1 cellular context compared by ENCODE assay signal in the genomic region with DNA sequence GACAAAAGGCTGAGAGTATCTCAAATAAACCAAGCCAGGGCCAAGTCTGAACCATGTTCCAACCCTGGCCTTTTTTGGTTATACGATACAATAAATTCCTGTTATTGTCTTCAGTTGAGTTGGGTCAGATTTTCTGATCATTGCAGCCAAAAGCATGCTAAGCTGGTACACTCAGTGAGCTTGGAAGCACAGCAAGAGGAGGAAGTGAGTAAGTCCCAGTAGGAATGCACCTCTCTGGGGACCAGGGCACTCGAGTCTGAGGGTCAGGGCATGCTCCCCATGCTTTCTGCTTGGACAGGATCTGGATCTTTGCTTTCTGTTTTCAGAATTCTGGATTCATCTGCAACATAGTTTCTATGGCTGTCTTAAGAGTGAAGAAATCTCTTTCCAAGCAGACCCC.
TF ChIP-seq lines count a peak whose summit lies in the region.

No MANE protein-coding gene starts in this region.

TF ChIP-seq in K562, 482 proteins besides CTCF, POLR2A, EP300 and RAD21 (continued from another document):
- TF ChIP-seq, protein P1, sequence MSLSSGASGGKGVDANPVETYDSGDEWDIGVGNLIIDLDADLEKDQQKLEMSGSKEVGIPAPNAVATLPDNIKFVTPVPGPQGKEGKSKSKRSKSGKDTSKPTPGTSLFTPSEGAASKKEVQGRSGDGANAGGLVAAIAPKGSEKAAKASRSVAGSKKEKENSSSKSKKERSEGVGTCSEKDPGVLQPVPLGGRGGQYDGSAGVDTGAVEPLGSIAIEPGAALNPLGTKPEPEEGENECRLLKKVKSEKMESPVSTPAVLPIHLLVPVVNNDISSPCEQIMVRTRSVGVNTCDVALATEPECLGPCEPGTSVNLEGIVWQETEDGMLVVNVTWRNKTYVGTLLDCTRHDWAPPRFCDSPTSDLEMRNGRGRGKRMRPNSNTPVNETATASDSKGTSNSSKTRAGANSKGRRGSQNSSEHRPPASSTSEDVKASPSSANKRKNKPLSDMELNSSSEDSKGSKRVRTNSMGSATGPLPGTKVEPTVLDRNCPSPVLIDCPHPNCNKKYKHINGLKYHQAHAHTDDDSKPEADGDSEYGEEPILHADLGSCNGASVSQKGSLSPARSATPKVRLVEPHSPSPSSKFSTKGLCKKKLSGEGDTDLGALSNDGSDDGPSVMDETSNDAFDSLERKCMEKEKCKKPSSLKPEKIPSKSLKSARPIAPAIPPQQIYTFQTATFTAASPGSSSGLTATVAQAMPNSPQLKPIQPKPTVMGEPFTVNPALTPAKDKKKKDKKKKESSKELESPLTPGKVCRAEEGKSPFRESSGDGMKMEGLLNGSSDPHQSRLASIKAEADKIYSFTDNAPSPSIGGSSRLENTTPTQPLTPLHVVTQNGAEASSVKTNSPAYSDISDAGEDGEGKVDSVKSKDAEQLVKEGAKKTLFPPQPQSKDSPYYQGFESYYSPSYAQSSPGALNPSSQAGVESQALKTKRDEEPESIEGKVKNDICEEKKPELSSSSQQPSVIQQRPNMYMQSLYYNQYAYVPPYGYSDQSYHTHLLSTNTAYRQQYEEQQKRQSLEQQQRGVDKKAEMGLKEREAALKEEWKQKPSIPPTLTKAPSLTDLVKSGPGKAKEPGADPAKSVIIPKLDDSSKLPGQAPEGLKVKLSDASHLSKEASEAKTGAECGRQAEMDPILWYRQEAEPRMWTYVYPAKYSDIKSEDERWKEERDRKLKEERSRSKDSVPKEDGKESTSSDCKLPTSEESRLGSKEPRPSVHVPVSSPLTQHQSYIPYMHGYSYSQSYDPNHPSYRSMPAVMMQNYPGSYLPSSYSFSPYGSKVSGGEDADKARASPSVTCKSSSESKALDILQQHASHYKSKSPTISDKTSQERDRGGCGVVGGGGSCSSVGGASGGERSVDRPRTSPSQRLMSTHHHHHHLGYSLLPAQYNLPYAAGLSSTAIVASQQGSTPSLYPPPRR (CRISPR knock-in tag; IDR thresholded peaks at IDR 0.05; ENCODE audit: borderline replicate concordance): no peak
- TF ChIP-seq TCF7L2 (IDR thresholded peaks at IDR 0.05; ENCODE audit: low read depth, low read length) (no peak), SETDB1 (IDR thresholded peaks at IDR 0.05; ENCODE audit: low read length) (no peak), SIN3A (IDR thresholded peaks at IDR 0.05; ENCODE audit: borderline replicate concordance in 2 of 2, control insufficient read depth in 1 of 2, low read depth in 2 of 2, low read length in 2 of 2) (no peak), TEAD2 (tag; IDR thresholded peaks at IDR 0.05) (no peak), ZNF316 (IDR thresholded peaks at IDR 0.05) (no peak), KDM5B (IDR thresholded peaks at IDR 0.05; ENCODE audit: insufficient replicate concordance, low read depth, low read length) (no peak), EGR1 (conservative IDR thresholded peaks at IDR 0.05) (no peak), FOXA1 (IDR thresholded peaks at IDR 0.05; ENCODE audit: borderline replicate concordance) (no peak), NUFIP1 (IDR thresholded peaks at IDR 0.05; ENCODE audit: partially characterized antibody) (no peak)
- TF ChIP-seq, protein P2, sequence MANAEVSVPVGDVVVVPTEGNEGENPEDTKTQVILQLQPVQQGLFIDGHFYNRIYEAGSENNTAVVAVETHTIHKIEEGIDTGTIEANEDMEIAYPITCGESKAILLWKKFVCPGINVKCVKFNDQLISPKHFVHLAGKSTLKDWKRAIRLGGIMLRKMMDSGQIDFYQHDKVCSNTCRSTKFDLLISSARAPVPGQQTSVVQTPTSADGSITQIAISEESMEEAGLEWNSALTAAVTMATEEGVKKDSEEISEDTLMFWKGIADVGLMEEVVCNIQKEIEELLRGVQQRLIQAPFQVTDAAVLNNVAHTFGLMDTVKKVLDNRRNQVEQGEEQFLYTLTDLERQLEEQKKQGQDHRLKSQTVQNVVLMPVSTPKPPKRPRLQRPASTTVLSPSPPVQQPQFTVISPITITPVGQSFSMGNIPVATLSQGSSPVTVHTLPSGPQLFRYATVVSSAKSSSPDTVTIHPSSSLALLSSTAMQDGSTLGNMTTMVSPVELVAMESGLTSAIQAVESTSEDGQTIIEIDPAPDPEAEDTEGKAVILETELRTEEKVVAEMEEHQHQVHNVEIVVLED (CRISPR knock-in tag; IDR thresholded peaks at IDR 0.05): no peak
- TF ChIP-seq, protein P3, sequence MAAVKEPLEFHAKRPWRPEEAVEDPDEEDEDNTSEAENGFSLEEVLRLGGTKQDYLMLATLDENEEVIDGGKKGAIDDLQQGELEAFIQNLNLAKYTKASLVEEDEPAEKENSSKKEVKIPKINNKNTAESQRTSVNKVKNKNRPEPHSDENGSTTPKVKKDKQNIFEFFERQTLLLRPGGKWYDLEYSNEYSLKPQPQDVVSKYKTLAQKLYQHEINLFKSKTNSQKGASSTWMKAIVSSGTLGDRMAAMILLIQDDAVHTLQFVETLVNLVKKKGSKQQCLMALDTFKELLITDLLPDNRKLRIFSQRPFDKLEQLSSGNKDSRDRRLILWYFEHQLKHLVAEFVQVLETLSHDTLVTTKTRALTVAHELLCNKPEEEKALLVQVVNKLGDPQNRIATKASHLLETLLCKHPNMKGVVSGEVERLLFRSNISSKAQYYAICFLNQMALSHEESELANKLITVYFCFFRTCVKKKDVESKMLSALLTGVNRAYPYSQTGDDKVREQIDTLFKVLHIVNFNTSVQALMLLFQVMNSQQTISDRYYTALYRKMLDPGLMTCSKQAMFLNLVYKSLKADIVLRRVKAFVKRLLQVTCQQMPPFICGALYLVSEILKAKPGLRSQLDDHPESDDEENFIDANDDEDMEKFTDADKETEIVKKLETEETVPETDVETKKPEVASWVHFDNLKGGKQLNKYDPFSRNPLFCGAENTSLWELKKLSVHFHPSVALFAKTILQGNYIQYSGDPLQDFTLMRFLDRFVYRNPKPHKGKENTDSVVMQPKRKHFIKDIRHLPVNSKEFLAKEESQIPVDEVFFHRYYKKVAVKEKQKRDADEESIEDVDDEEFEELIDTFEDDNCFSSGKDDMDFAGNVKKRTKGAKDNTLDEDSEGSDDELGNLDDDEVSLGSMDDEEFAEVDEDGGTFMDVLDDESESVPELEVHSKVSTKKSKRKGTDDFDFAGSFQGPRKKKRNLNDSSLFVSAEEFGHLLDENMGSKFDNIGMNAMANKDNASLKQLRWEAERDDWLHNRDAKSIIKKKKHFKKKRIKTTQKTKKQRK (IDR thresholded peaks at IDR 0.05; ENCODE audit: borderline replicate concordance, low read depth, low read length): no peak
